ENCODE assay signal across 14 cellular contexts in genomic region chr17:47208744-47209488, GRCh38. TPM values are rescaled to one million over a fixed set of nuclear protein-coding genes. Genes with fewer than 3 reads are reported as not detected.
DNase-seq lines count a peak whose midpoint lies in the region; ATAC-seq and TF ChIP-seq lines count a peak whose summit lies in the region.
"Had no signal": no experiment of that assay in that cellular context is flagged by ENCODE, and none has a peak within 500 bp of the region (broad histone marks: within the 10 kb centered on the region; RNA-seq: fewer than 3 reads in every experiment).

MYL4 (plus strand) TSS chr17:47209348; CDS start chr17:47209423, 75 bp downstream.

- ATAC-seq in naive B cell (ENCODE audit: low read depth in 2 of 2) (no peak), HG02623 (IDR thresholded peaks at IDR 0.05; ENCODE audit: unreplicated experiment) (no peak), GM19397 (IDR thresholded peaks at IDR 0.05; ENCODE audit: unreplicated experiment) (no peak)
- ATAC-seq: pancreas had no signal

- H3K4me1 ChIP-seq in BLaER1 treated with 17β-estradiol and CSF1 and Interleukin-3, amounts not matched to agents 10 nM and 100 nM, result peaks cover 53 to 73% (median 70%) of the 10 kb centered on the region in 10 experiments
- peaks cover 7% of the 10 kb centered on the region for H3K4me1 ChIP-seq in endodermal cell (ENCODE audit: control insufficient read depth, insufficient read depth, low read length)

- peak within 1 kb of the TSS; percentile 27 to 96 (median 89) for H3K4me2 ChIP-seq in BLaER1 treated with 17β-estradiol and CSF1 and Interleukin-3, amounts not matched to agents 10 nM and 100 nM

- H3K36me3 Mint-ChIP-seq in endodermal cell (ENCODE audit: low read depth) (no peaks in the 10 kb centered on the region), naive B cell (no peaks in the 10 kb centered on the region)

- H3K36me3 ChIP-seq in BLaER1 treated with 17β-estradiol and CSF1 and Interleukin-3, amounts not matched to agents 10 nM and 100 nM, result no peaks in the 10 kb centered on the region
- H3K36me3 ChIP-seq in endodermal cell (ENCODE audit: control insufficient read depth, insufficient read depth, low read length), result peaks cover 5% of the 10 kb centered on the region
- H3K36me3 ChIP-seq: pancreas, transverse colon had no signal

- 77 to 86% methylated on average over 3 to 6 of the region's 6 CpGs for WGBS in endodermal cell (ENCODE audit: insufficient coverage in 1 of 2, insufficient read length in 1 of 2), 2 experiments

- H3K27ac ChIP-seq in BLaER1 treated with 17β-estradiol and CSF1 and Interleukin-3, amounts not matched to agents 10 nM and 100 nM, result peak within 1 kb of the TSS in 4 of 11 experiments; percentile 21 to 43 (median 34); a peak in 7 of 22 replicates
- no peak within 1 kb of the TSS for H3K27ac ChIP-seq in endodermal cell (ENCODE audit: low read depth, low read length)
- H3K27ac ChIP-seq: pancreas, transverse colon had no signal

- no peaks in the 10 kb centered on the region for H3K9me3 ChIP-seq in BLaER1 treated with 17β-estradiol and CSF1 and Interleukin-3, amounts not matched to agents 10 nM and 100 nM (replicated peaks in 1 of 11)
- no peaks in the 10 kb centered on the region for H3K9me3 ChIP-seq in endodermal cell (ENCODE audit: control insufficient read depth, low read length)
- H3K9me3 ChIP-seq: pancreas, transverse colon had no signal

- peak within 1 kb of the TSS in 3 of 10 experiments; percentile 9 to 44 (median 20); a peak in 5 of 20 replicates for H3K4me3 ChIP-seq in BLaER1 treated with 17β-estradiol and CSF1 and Interleukin-3, amounts not matched to agents 10 nM and 100 nM
- peak within 1 kb of the TSS; percentile 79 for H3K4me3 ChIP-seq in endodermal cell (ENCODE audit: low read length)
- H3K4me3 ChIP-seq: pancreas, transverse colon had no signal

- DNase-seq in NCI-H82 treated with DMSO at 0.1 percent for 48 hours (lab: John Stamatoyannopoulos, UW; ENCODE audit: unreplicated experiment) (peak; percentile 63), endodermal cell (peak; percentile 70), naive B cell (no peak), RKO (ENCODE audit: low spot score) (no peak), COR-L47 (lab: John Stamatoyannopoulos, UW) (no peak)
- DNase-seq: KG1, NCI-H187 treated with DMSO at 0.1 percent for 48 hours, NCI-H69, pancreas, SHP77 treated with DMSO at 0.1 percent for 48 hours, transverse colon had no signal

- H4K20me1 ChIP-seq in BLaER1 treated with 17β-estradiol and CSF1 and Interleukin-3, amounts not matched to agents 10 nM and 100 nM, result peaks cover 0 to 15% (median 7%) of the 10 kb centered on the region in 11 experiments; a peak in 6 of 22 replicates

- H3K27me3 Mint-ChIP-seq in endodermal cell (ENCODE audit: insufficient read depth), result peaks cover 4% of the 10 kb centered on the region
- no peaks in the 10 kb centered on the region for H3K27me3 Mint-ChIP-seq in naive B cell

- TF ChIP-seq CTCF in endodermal cell (conservative IDR thresholded peaks at IDR 0.05), result no peak

- H3K4me1 Mint-ChIP-seq in endodermal cell, result peaks cover 36% of the 10 kb centered on the region
- peaks cover 52 to 60% (median 58%) of the 10 kb centered on the region in 3 donors for H3K4me1 Mint-ChIP-seq in naive B cell

- H3K27ac Mint-ChIP-seq in endodermal cell, result peak within 1 kb of the TSS; percentile 62
- H3K27ac Mint-ChIP-seq in naive B cell, result peak within 1 kb of the TSS in 5 of 6 donors; percentile 14 to 91 (median 75)

- H3K9me3 Mint-ChIP-seq in endodermal cell (no peaks in the 10 kb centered on the region), naive B cell (no peaks in the 10 kb centered on the region)

- H3K9ac ChIP-seq in BLaER1 treated with 17β-estradiol and CSF1 and Interleukin-3, amounts not matched to agents 10 nM and 100 nM, result peak within 1 kb of the TSS in 4 of 11 experiments; percentile 30 to 60 (median 53); a peak in 8 of 22 replicates
- peak within 1 kb of the TSS; percentile 2 for H3K9ac ChIP-seq in endodermal cell (ENCODE audit: extremely low read depth, low read length, poor library complexity, severe bottlenecking)

- H3K4me3 Mint-ChIP-seq in endodermal cell, result peak within 1 kb of the TSS; percentile 28
- H3K4me3 Mint-ChIP-seq in naive B cell, result peak within 1 kb of the TSS in 7 of 8 donors; percentile 18 to 82 (median 33)

- peaks cover 0 to 22% (median 0%) of the 10 kb centered on the region in 11 experiments; a peak in 4 of 22 replicates for H3K27me3 ChIP-seq in BLaER1 treated with 17β-estradiol and CSF1 and Interleukin-3, amounts not matched to agents 10 nM and 100 nM
- no peaks in the 10 kb centered on the region for H3K27me3 ChIP-seq in endodermal cell (ENCODE audit: control insufficient read depth, insufficient read depth, low read length, poor library complexity, severe bottlenecking)
- H3K27me3 ChIP-seq: pancreas, transverse colon had no signal

RNA-seq across cellular contexts. Expression of gene MYL4, which starts in this region (rescaled TPM):
- 10 to 100 TPM; 15.5 to 20.0 TPM for total RNA-seq in endodermal cell
- polyA plus RNA-seq in endodermal cell (2013, experiment 1 of 2), result 26.9 TPM
- polyA plus RNA-seq in endodermal cell (2013, experiment 2 of 2), result 27.9 TPM
- polyA plus RNA-seq in naive B cell (ENCODE audit: low read depth in 6 of 6), result under 1 TPM in 2 of 6 donors, not detected in 4; 0.53 to 0.55 TPM
- total RNA-seq: transverse colon had no signal

Comparison
In these comparisons a context has a peak if more than half of its experiments do, and no peak if none do; other contexts are left out.
1. DNase-seq: peak in NCI-H82 treated with DMSO at 0.1 percent for 48 hours (single experiment) and endodermal cell (single experiment); none in naive B cell (single experiment), RKO (single experiment) and COR-L47 (single experiment).